Comparison of ENCODE assay signal across 15 cellular contexts in genomic region chr2:241225983-241226382, GRCh38. TPM values are rescaled to one million over a fixed set of nuclear protein-coding genes. Genes with fewer than 3 reads are reported as not detected.
"Had no signal": no experiment of that assay in that cellular context is flagged by ENCODE, and none has a peak within 500 bp of the region (broad histone marks: within the 10 kb centered on the region; RNA-seq: fewer than 3 reads in every experiment).

No MANE protein-coding gene starts in this region.

- H3K27me3 ChIP-seq: gastrocnemius medialis, ovary, spleen, upper lobe of right lung had no signal

- H3K9me3 ChIP-seq: gastrocnemius medialis, ovary, spleen, upper lobe of right lung had no signal

- H3K36me3 ChIP-seq: ovary had no signal

- H3K4me1 ChIP-seq: gastrocnemius medialis, upper lobe of right lung had no signal

- DNase-seq: activated CD4-positive, alpha-beta T cell treated with anti-CD3 and anti-CD28 coated beads, Interleukin-2, amount 50 U/mL, for 4 hours; activated naive CD8-positive, alpha-beta T cell treated with anti-CD3 and anti-CD28 coated beads, Interleukin-2, amount 10 ng/mL, durations not matched to agents 7 days and 5 days; central memory CD4-positive, alpha-beta T cell; gastrocnemius medialis; head of caudate nucleus; stimulated activated CD4-positive, alpha-beta T cell treated with anti-CD3 and anti-CD28 coated beads, Interleukin-4, amount 100 ng/mL, for 4 hours; SW 1271; upper lobe of right lung; WERI-Rb-1 had no signal

- ATAC-seq: esophagus mucosa; gastrocnemius medialis; stimulated activated memory B cell treated with anti-CD40 and anti-IgM and Interleukin-4, amounts not matched to agents 10 μg/mL and 1 μg/mL and 100 μg/mL, for 72 hours; upper lobe of right lung had no signal

- H3K27ac ChIP-seq: coronary artery, gastrocnemius medialis, ovary, spleen, upper lobe of right lung, WERI-Rb-1 had no signal

- H3K4me3 ChIP-seq: coronary artery, gastrocnemius medialis, ovary, spleen, upper lobe of right lung had no signal

RNA-seq across cellular contexts. Expression of gene ANO7, which starts 37.5 kb away (rescaled TPM):
- polyA plus RNA-seq: neural cell had no signal
